1 cellular context compared by ENCODE assay signal in genomic region chr19:815079-815774, GRCh38.
A peak's percentile ranks its signal among the peaks of the same experiment; 100 is the strongest.
TF ChIP-seq lines count a peak whose summit lies in the region.

No MANE protein-coding gene starts in this region.

TF ChIP-seq in HepG2, 621 proteins besides CTCF, POLR2A, EP300 and RAD21:
- TF ChIP-seq ZBTB10 (CRISPR knock-in tag; IDR thresholded peaks at IDR 0.05; ENCODE audit: borderline replicate concordance) (no peak), IRF9 (CRISPR knock-in tag; IDR thresholded peaks at IDR 0.05; ENCODE audit: borderline replicate concordance) (no peak), ZSCAN9 (CRISPR knock-in tag; IDR thresholded peaks at IDR 0.05; ENCODE audit: borderline replicate concordance) (no peak), MLXIP (CRISPR knock-in tag; IDR thresholded peaks at IDR 0.05; ENCODE audit: borderline replicate concordance) (no peak), ZNF251 (CRISPR knock-in tag; IDR thresholded peaks at IDR 0.05) (no peak), POLR2AphosphoS2 (IDR thresholded peaks at IDR 0.05; ENCODE audit: low read depth, low read length) (0 out of 2 replicates have a peak, but pooled peaks have one; percentile 25), HOXA7 (CRISPR knock-in tag; IDR thresholded peaks at IDR 0.05) (no peak), HNRNPL (IDR thresholded peaks at IDR 0.05; ENCODE audit: low read depth, low read length) (peak; percentile 92), ZNF512 (CRISPR knock-in tag; IDR thresholded peaks at IDR 0.05) (no peak), ELF4 (CRISPR knock-in tag; IDR thresholded peaks at IDR 0.05; ENCODE audit: borderline replicate concordance) (no peak), AGO2 (optimal IDR thresholded peaks at IDR 0.05; ENCODE audit: low read depth, low read length) (no peak), CHCHD3 (CRISPR knock-in tag; IDR thresholded peaks at IDR 0.05) (no peak), XBP1 (CRISPR knock-in tag; IDR thresholded peaks at IDR 0.05) (no peak), BCL6 (CRISPR knock-in tag; IDR thresholded peaks at IDR 0.05) (no peak), HOMEZ (CRISPR knock-in tag; IDR thresholded peaks at IDR 0.05; ENCODE audit: low read depth) (no peak), MTF1 (CRISPR knock-in tag; IDR thresholded peaks at IDR 0.05) (no peak), DNMT3B (CRISPR knock-in tag; conservative IDR thresholded peaks at IDR 0.05) (no peak), RBM22 (optimal IDR thresholded peaks at IDR 0.05; ENCODE audit: low read length) (no peak), NFE2L2 (IDR thresholded peaks at IDR 0.05; ENCODE audit: low read length) (no peak), SOX13 (IDR thresholded peaks at IDR 0.05) (no peak), SOX13 (CRISPR knock-in tag; conservative IDR thresholded peaks at IDR 0.05 in 1 of 2, IDR thresholded peaks at IDR 0.05 in 1 of 2) (peak in 1 of 2 experiments; percentile 84; a peak in 1 of 4 replicates), YY1 (IDR thresholded peaks at IDR 0.05; ENCODE audit: insufficient read depth, insufficient replicate concordance, low read depth, low read length) (no peak)
